In the genomic region with DNA sequence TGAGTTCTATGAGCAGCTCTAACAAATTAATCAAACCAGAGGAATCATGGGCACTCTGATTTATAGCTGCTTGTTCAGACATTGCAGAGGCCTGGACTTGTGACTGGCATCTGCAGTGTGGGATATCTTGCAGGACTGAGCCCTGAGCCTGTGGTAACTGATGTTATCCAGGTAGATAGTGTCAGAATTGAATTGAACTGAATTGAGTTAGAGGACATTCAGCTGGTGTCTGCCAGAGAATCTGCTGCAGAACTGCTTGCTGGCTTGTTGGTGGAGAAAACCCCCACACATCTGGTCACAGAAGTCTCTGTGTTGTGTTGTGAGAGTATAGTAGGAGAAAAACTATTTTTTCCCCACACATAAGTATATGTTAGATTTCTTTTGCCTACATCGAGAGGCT, we compare ENCODE assay signal across 20 cellular contexts.
"Had no signal": no experiment of that assay in that cellular context is flagged by ENCODE, and none has a peak within 500 bp of the region (broad histone marks: within the 10 kb centered on the region; RNA-seq: fewer than 3 reads in every experiment).

No MANE protein-coding gene starts in this region.

- H3K4me3 Mint-ChIP-seq: natural killer cell, type B pancreatic cell had no signal

- DNase-seq: effector CD4-positive, alpha-beta T cell; foreskin melanocyte; head of caudate nucleus; kidney; left cardiac atrium; left ventricle myocardium superior; mammary epithelial cell; natural killer cell; occipital lobe; pancreas; right cardiac atrium; small intestine; stimulated activated CD4-positive, alpha-beta T cell treated with anti-CD3 and anti-CD28 coated beads, Interleukin-12 subunit alpha, Interleukin-12 subunit beta, amount 100 ng/mL, for 4 hours; stimulated activated naive CD4-positive, alpha-beta T cell treated with Interleukin-2 at 50 U/mL for 16 hours; thyroid gland had no signal

- H3K4me3 ChIP-seq: coronary artery, hepatocyte, pancreas, suprapubic skin, thyroid gland had no signal

- H3K36me3 Mint-ChIP-seq: natural killer cell, type B pancreatic cell had no signal

- H3K9me3 Mint-ChIP-seq: natural killer cell, type B pancreatic cell had no signal

- H3K27ac Mint-ChIP-seq: natural killer cell, progenitor cell of endocrine pancreas, type B pancreatic cell had no signal

- ATAC-seq: left cardiac atrium, left ventricle myocardium superior, natural killer cell, pancreas, right cardiac atrium had no signal

- H3K4me1 Mint-ChIP-seq: natural killer cell had no signal
